Comparison of ENCODE assay signal across 26 cellular contexts in genomic region chr15:76107169-76107568, GRCh38. TPM values are rescaled to one million over a fixed set of nuclear protein-coding genes. Genes with fewer than 3 reads are reported as not detected.
DNase-seq lines count a peak whose midpoint lies in the region; TF ChIP-seq lines count a peak whose summit lies in the region.
"Had no signal": no experiment of that assay in that cellular context is flagged by ENCODE, and none has a peak within 500 bp of the region (broad histone marks: within the 10 kb centered on the region; RNA-seq: fewer than 3 reads in every experiment).

No MANE protein-coding gene starts in this region.

- H3K36me3 ChIP-seq in mesenchymal stem cell (ENCODE audit: control insufficient read depth in 1 of 2, insufficient read depth in 2 of 2, low read depth in 1 of 2, low read length in 2 of 2): no peaks in the 10 kb centered on the region
- H3K36me3 ChIP-seq: gastroesophageal sphincter, uterus had no signal

- H3K79me1 ChIP-seq in mesenchymal stem cell (replicated peaks; ENCODE audit: low read length, poor library complexity, severe bottlenecking): no peaks in the 10 kb centered on the region

- no peak overlapping the region for H3K4me2 ChIP-seq in mesenchymal stem cell (ENCODE audit: low read length, poor library complexity, severe bottlenecking)

- no peak overlapping the region for H4K91ac ChIP-seq in mesenchymal stem cell (ENCODE audit: low read length)

- 61% methylated on average over 6 of the region's 6 CpGs for WGBS in mesenchymal stem cell

- no peaks in the 10 kb centered on the region for H3K9me3 ChIP-seq in mesenchymal stem cell (ENCODE audit: control insufficient read depth, low read length)
- H3K9me3 ChIP-seq: uterus had no signal

- H2BK5ac ChIP-seq in mesenchymal stem cell (ENCODE audit: low read depth, low read length, poor library complexity, severe bottlenecking): no peak overlapping the region

- CTCF ChIA-PET in Calu3 (lab: Charles Lee): interaction anchor here (0.6 kb wide), 1 partner anchor 1358 kb away, joined by 4 read pairs; no protein-coding TSS in a partner anchor

- peaks cover 15 to 32% of the 10 kb centered on the region in 2 experiments for H3K27me3 ChIP-seq in mesenchymal stem cell (ENCODE audit: control insufficient read depth in 1 of 2, insufficient read depth in 1 of 2, low read length in 2 of 2)
- H3K27me3 ChIP-seq: uterus had no signal

- BruUV-seq in Calu3 (replicated peaks; lab: Mats Ljungman, UMichigan): no TSS peak

- no peaks in the 10 kb centered on the region for H3K4me1 Mint-ChIP-seq in Calu3 (ENCODE audit: low read depth, unreplicated experiment)
- H3K4me1 Mint-ChIP-seq: central memory CD8-positive, alpha-beta T cell had no signal

- H3K9ac ChIP-seq in mesenchymal stem cell (ENCODE audit: low read length): no peak overlapping the region

- TF ChIP-seq CTCF in cardiac fibroblast (IDR thresholded peaks at IDR 0.05; ENCODE audit: low read depth, low read length) (no peak), Calu3 (IDR thresholded peaks at IDR 0.05; ENCODE audit: unreplicated experiment) (no peak)

- no peak overlapping the region for H4K8ac ChIP-seq in mesenchymal stem cell (ENCODE audit: low read length)

- H2BK120ac ChIP-seq in mesenchymal stem cell (ENCODE audit: low read depth, low read length): no peak overlapping the region

- no peak overlapping the region for H3K4me3 ChIP-seq in cardiac fibroblast (replicated peaks in 1 of 2; ENCODE audit: low read depth in 2 of 2, low read length in 2 of 2)
- H3K4me3 ChIP-seq in mesenchymal stem cell (ENCODE audit: insufficient read depth in 1 of 2, low read depth in 1 of 2, low read length in 2 of 2): no peak overlapping the region
- H3K4me3 ChIP-seq: gastroesophageal sphincter, uterus had no signal

- H3K4ac ChIP-seq in mesenchymal stem cell (ENCODE audit: low read depth in 1 of 2, low read length in 2 of 2): no peak overlapping the region

- H3K23ac ChIP-seq in mesenchymal stem cell (ENCODE audit: low read length in 2 of 2): no peak overlapping the region

- no peak overlapping the region for H2AFZ ChIP-seq in mesenchymal stem cell (ENCODE audit: low read depth, low read length)

- DNase-seq in AG08396 (ENCODE audit: low spot score): peak; percentile 17
- DNase-seq in HK-2 (ENCODE audit: unreplicated experiment): peak; percentile 4
- DNase-seq in cardiac fibroblast (ENCODE audit: low read depth in 2 of 2): peak; percentile 2 to 16
- DNase-seq in mesenchymal stem cell: peak; percentile 5
- DNase-seq in C1 segment of cervical spinal cord (lab: John Stamatoyannopoulos, UW): no peak
- no peak for DNase-seq in stimulated activated naive CD4-positive, alpha-beta T cell treated with Interleukin-2 at 50 U/mL for 16 hours (lab: John Stamatoyannopoulos, UW)
- no peak for DNase-seq in Calu3
- no peak for DNase-seq in stimulated activated CD4-positive, alpha-beta T cell treated with anti-CD3 and anti-CD28 coated beads, Interleukin-1b, Interleukin-23, amount 100 ng/mL, for 48 hours
- DNase-seq: ACHN; activated naive CD4-positive, alpha-beta T cell treated with anti-CD3 and anti-CD28 coated beads for 36 hours; activated T-cell treated with anti-CD3 and anti-CD28 coated beads, Interleukin-2, amount 50 U/mL, for 48 hours; amniotic stem cell; erythroblast; KBM-7; kidney; MV-4-11; NCI-H1694; NCI-H774; right cardiac atrium; SIG-M5; stimulated activated CD8-positive, alpha-beta memory T cell treated with anti-CD3 and anti-CD28 coated beads, Interleukin-4, amount 100 ng/mL, for 48 hours; uterus had no signal

- H2AK5ac ChIP-seq in mesenchymal stem cell (ENCODE audit: low read length, severe bottlenecking): no peak overlapping the region

- H2BK15ac ChIP-seq in mesenchymal stem cell (ENCODE audit: low read depth, poor library complexity, severe bottlenecking): no peak overlapping the region

- H2BK12ac ChIP-seq in mesenchymal stem cell (ENCODE audit: low read length in 2 of 2): no peak overlapping the region

- no peak overlapping the region for H3K18ac ChIP-seq in mesenchymal stem cell (ENCODE audit: low read depth in 1 of 2, low read length in 2 of 2)

- H3K9me3 Mint-ChIP-seq in Calu3 (ENCODE audit: low read depth, unreplicated experiment): no peaks in the 10 kb centered on the region
- H3K9me3 Mint-ChIP-seq: activated naive CD4-positive, alpha-beta T cell treated with anti-CD3 and anti-CD28 coated beads for 36 hours; central memory CD8-positive, alpha-beta T cell had no signal

- intact Hi-C loops in Calu3 (cut with micrococcal nuclease; ENCODE audit: unreplicated experiment): no loop called here

- no peak overlapping the region for H3K14ac ChIP-seq in mesenchymal stem cell (ENCODE audit: low read length in 2 of 2)

- H3K4me3 Mint-ChIP-seq in Calu3 (ENCODE audit: low read depth, unreplicated experiment): no peak overlapping the region
- H3K4me3 Mint-ChIP-seq: activated naive CD4-positive, alpha-beta T cell treated with anti-CD3 and anti-CD28 coated beads for 36 hours; central memory CD8-positive, alpha-beta T cell had no signal

- H3K27me3 Mint-ChIP-seq in Calu3 (ENCODE audit: unreplicated experiment): peaks cover 72% of the 10 kb centered on the region

- no peak overlapping the region for H3K27ac ChIP-seq in mesenchymal stem cell (ENCODE audit: low read length, poor library complexity, severe bottlenecking)
- H3K27ac ChIP-seq: C4-2B, gastroesophageal sphincter, uterus had no signal

- no peaks in the 10 kb centered on the region for H3K4me1 ChIP-seq in mesenchymal stem cell (ENCODE audit: control insufficient read depth, insufficient read depth, low read depth, low read length)
- H3K4me1 ChIP-seq: gastroesophageal sphincter, uterus had no signal

- H3K36me3 Mint-ChIP-seq in Calu3 (ENCODE audit: insufficient read depth, unreplicated experiment): no peaks in the 10 kb centered on the region

- no peak overlapping the region for H3K27ac Mint-ChIP-seq in Calu3 (ENCODE audit: unreplicated experiment)
- H3K27ac Mint-ChIP-seq: activated naive CD4-positive, alpha-beta T cell treated with anti-CD3 and anti-CD28 coated beads for 36 hours had no signal

RNA-seq across cellular contexts. Expression of gene TMEM266, which starts 47.4 kb away (rescaled TPM):
- polyA plus RNA-seq in mesenchymal stem cell (2013, experiment 1 of 2): 0.08 TPM
- 0.08 TPM for polyA plus RNA-seq in mesenchymal stem cell (2013, experiment 2 of 2)
- total RNA-seq in Calu3 (2022): 0.17 TPM in 1 of 2 replicates, not detected in the other
- total RNA-seq: activated naive CD4-positive, alpha-beta T cell treated with anti-CD3 and anti-CD28 coated beads for 36 hours; OCI-LY7 had no signal
- polyA plus RNA-seq: right cardiac atrium had no signal

Comparison
In these comparisons a context has a peak if more than half of its experiments do, and no peak if none do; other contexts are left out.
1. DNase-seq: peak in AG08396 (single experiment), HK-2 (single experiment), cardiac fibroblast (2 of 2) and mesenchymal stem cell (single experiment); none in C1 segment of cervical spinal cord (0 of 14), stimulated activated naive CD4-positive, alpha-beta T cell treated with Interleukin-2 at 50 U/mL for 16 hours (single experiment), Calu3 (single experiment) and stimulated activated CD4-positive, alpha-beta T cell treated with anti-CD3 and anti-CD28 coated beads, Interleukin-1b, Interleukin-23, amount 100 ng/mL, for 48 hours (single experiment).